Comparison of ENCODE assay signal across 11 cellular contexts in genomic region chr17:39617100-39617445, GRCh38. TPM values are rescaled to one million over a fixed set of nuclear protein-coding genes. Genes with fewer than 3 reads are reported as not detected.
DNase-seq lines count a peak whose midpoint lies in the region; ATAC-seq and TF ChIP-seq lines count a peak whose summit lies in the region.
"Had no signal": no experiment of that assay in that cellular context is flagged by ENCODE, and none has a peak within 500 bp of the region (broad histone marks: within the 10 kb centered on the region; RNA-seq: fewer than 3 reads in every experiment).

No MANE protein-coding gene starts in this region.

- POLR2A ChIA-PET in CD4-positive, alpha-beta T cell (lab: Charles Lee) = no interaction called here
- POLR2A ChIA-PET in HEK293 (lab: Yijun Ruan, JAX) = no interaction called here

- no peak for TF ChIP-seq CTCF in CD4-positive, alpha-beta T cell (IDR thresholded peaks at IDR 0.05)
- no peak for TF ChIP-seq CTCF in HEK293 (tag by site-specific recombination; IDR thresholded peaks at IDR 0.05)
- TF ChIP-seq CTCF in ascending aorta (IDR thresholded peaks at IDR 0.05) = no peak

- H3K9me3 Mint-ChIP-seq in CD4-positive, alpha-beta T cell = no peaks in the 10 kb centered on the region
- no peaks in the 10 kb centered on the region for H3K9me3 Mint-ChIP-seq in natural killer cell treated with Interleukin-12 subunit alpha and Interleukin-12 subunit beta and Interleukin-15 and Interleukin-18, amount 100 ng/mL, for 72 hours

- no peaks in the 10 kb centered on the region for H3K36me3 ChIP-seq in HEK293 (ENCODE audit: control insufficient read depth in 2 of 2, insufficient read depth in 1 of 2, low read length in 2 of 2)
- H3K36me3 ChIP-seq in ascending aorta = no peaks in the 10 kb centered on the region
- H3K36me3 ChIP-seq: gastrocnemius medialis, neutrophil had no signal

- intact Hi-C loops in CD4-positive, alpha-beta T cell (cut with DNase I, micrococcal nuclease) = no loop called here
- intact Hi-C loops in ascending aorta (cut with DNase I) = no loop called here

- no peaks in the 10 kb centered on the region for H3K36me3 Mint-ChIP-seq in CD4-positive, alpha-beta T cell (ENCODE audit: low read depth)
- no peaks in the 10 kb centered on the region for H3K36me3 Mint-ChIP-seq in natural killer cell treated with Interleukin-12 subunit alpha and Interleukin-12 subunit beta and Interleukin-15 and Interleukin-18, amount 100 ng/mL, for 72 hours

- no peak overlapping the region for H3K4me3 ChIP-seq in HEK293 (ENCODE audit: low read depth, low read length)
- peak overlapping the region; percentile 70 to 79 for H3K4me3 ChIP-seq in ascending aorta

- peaks cover 24% of the 10 kb centered on the region for H3K27me3 Mint-ChIP-seq in CD4-positive, alpha-beta T cell
- H3K27me3 Mint-ChIP-seq in natural killer cell treated with Interleukin-12 subunit alpha and Interleukin-12 subunit beta and Interleukin-15 and Interleukin-18, amount 100 ng/mL, for 72 hours = peaks cover 16 to 18% of the 10 kb centered on the region in 2 donors

- no peaks in the 10 kb centered on the region for H3K27me3 ChIP-seq in CD4-positive, alpha-beta T cell (ENCODE audit: control insufficient read depth, insufficient read depth, low read length)
- no peaks in the 10 kb centered on the region for H3K27me3 ChIP-seq in ascending aorta

- H3K9me3 ChIP-seq in CD4-positive, alpha-beta T cell (ENCODE audit: control insufficient read depth, low read length) = no peaks in the 10 kb centered on the region
- H3K9me3 ChIP-seq in HEK293 (ENCODE audit: control insufficient read depth, insufficient read depth, low read depth, low read length) (no peaks in the 10 kb centered on the region), ascending aorta (no peaks in the 10 kb centered on the region)
- H3K9me3 ChIP-seq: gastrocnemius medialis, neutrophil had no signal

- H3K4me1 Mint-ChIP-seq in CD4-positive, alpha-beta T cell (ENCODE audit: low read depth) = peaks cover 5% of the 10 kb centered on the region
- peaks cover 4 to 10% of the 10 kb centered on the region in 2 donors for H3K4me1 Mint-ChIP-seq in natural killer cell treated with Interleukin-12 subunit alpha and Interleukin-12 subunit beta and Interleukin-15 and Interleukin-18, amount 100 ng/mL, for 72 hours (ENCODE audit: low read depth in 2 of 2)

- H3K4me1 ChIP-seq in HEK293 (ENCODE audit: control insufficient read depth, insufficient read depth, low read length) (peaks cover 4% of the 10 kb centered on the region), ascending aorta (no peaks in the 10 kb centered on the region)

- no peak for DNase-seq in CD4-positive, alpha-beta T cell
- DNase-seq in ascending aorta (ENCODE audit: low spot score in 2 of 2) = no peak
- DNase-seq in natural killer cell treated with Interleukin-12 subunit alpha and Interleukin-12 subunit beta and Interleukin-15 and Interleukin-18, amount 100 ng/mL, for 72 hours (ENCODE audit: low spot score) = no peak
- DNase-seq: gastrocnemius medialis had no signal

- CTCF ChIA-PET in CD4-positive, alpha-beta T cell (lab: Charles Lee) = no interaction called here
- CTCF ChIA-PET in HEK293 (lab: Yijun Ruan, JAX) = interaction anchor here (0.6 to 1.3 kb wide), 4 partner anchors 28 to 138 kb away, joined by 3 to 6 read pairs (median 4); no protein-coding TSS in a partner anchor

- H3K4me3 Mint-ChIP-seq in CD4-positive, alpha-beta T cell = peak overlapping the region; percentile 79
- peak overlapping the region; percentile 20 for H3K4me3 Mint-ChIP-seq in natural killer cell treated with Interleukin-12 subunit alpha and Interleukin-12 subunit beta and Interleukin-15 and Interleukin-18, amount 100 ng/mL, for 72 hours

- no peak overlapping the region for H3K27ac Mint-ChIP-seq in CD4-positive, alpha-beta T cell
- no peak overlapping the region for H3K27ac Mint-ChIP-seq in natural killer cell treated with Interleukin-12 subunit alpha and Interleukin-12 subunit beta and Interleukin-15 and Interleukin-18, amount 100 ng/mL, for 72 hours

- H3K27ac ChIP-seq in CD4-positive, alpha-beta T cell (ENCODE audit: low read depth, low read length) = no peak overlapping the region
- H3K27ac ChIP-seq in HEK293 (ENCODE audit: extremely low read depth, low read depth, low read length) (peak overlapping the region; percentile 43; the same call in 1 of the 2 replicates), ascending aorta (no peak overlapping the region)
- H3K27ac ChIP-seq: HL-60, neutrophil had no signal

- no peak for ATAC-seq in CD4-positive, alpha-beta T cell (ENCODE audit: poor library complexity)
- ATAC-seq in natural killer cell treated with Interleukin-12 subunit alpha and Interleukin-12 subunit beta and Interleukin-15 and Interleukin-18, amount 100 ng/mL, for 72 hours = no peak
- ATAC-seq in HG03097 (IDR thresholded peaks at IDR 0.05; ENCODE audit: low FRiP score, unreplicated experiment) = no peak
- no peak for ATAC-seq in HG03025 (IDR thresholded peaks at IDR 0.05; ENCODE audit: low FRiP score, unreplicated experiment)
- ATAC-seq in HG02623 (IDR thresholded peaks at IDR 0.05; ENCODE audit: unreplicated experiment) = no peak
- no peak for ATAC-seq in HG03108 (IDR thresholded peaks at IDR 0.05; ENCODE audit: unreplicated experiment)
- ATAC-seq: gastrocnemius medialis had no signal

TF ChIP-seq in HEK293, 187 proteins besides CTCF, POLR2A, EP300 and RAD21:
- TF ChIP-seq ZNF311 (tag by site-specific recombination; IDR thresholded peaks at IDR 0.05; ENCODE audit: borderline replicate concordance) (no peak), ZNF23 (tag by site-specific recombination; IDR thresholded peaks at IDR 0.05; ENCODE audit: borderline replicate concordance) (no peak)

RNA-seq across cellular contexts. Expression of gene NEUROD2, which starts 9.4 kb away (rescaled TPM):
- not detected for total RNA-seq in CD4-positive, alpha-beta T cell
- not detected for total RNA-seq in ascending aorta
- total RNA-seq in natural killer cell treated with Interleukin-12 subunit alpha and Interleukin-12 subunit beta and Interleukin-15 and Interleukin-18, amount 100 ng/mL, for 72 hours = not detected
- total RNA-seq: gastrocnemius medialis had no signal

RNA-seq across cellular contexts. Expression of gene PPP1R1B, which starts 9.7 kb away (rescaled TPM):
- under 1 TPM in 1 of 2 experiments, not detected in 1; 0.25 TPM for total RNA-seq in CD4-positive, alpha-beta T cell
- 2.4 TPM for total RNA-seq in ascending aorta
- total RNA-seq in natural killer cell treated with Interleukin-12 subunit alpha and Interleukin-12 subunit beta and Interleukin-15 and Interleukin-18, amount 100 ng/mL, for 72 hours = not detected

RNA-seq across cellular contexts. Expression of gene STARD3, which starts 19.9 kb away (rescaled TPM):
- 10 to 100 TPM; 96.5 to 99.9 TPM for total RNA-seq in CD4-positive, alpha-beta T cell
- 87.6 TPM for total RNA-seq in ascending aorta
- total RNA-seq in natural killer cell treated with Interleukin-12 subunit alpha and Interleukin-12 subunit beta and Interleukin-15 and Interleukin-18, amount 100 ng/mL, for 72 hours = 100 to 1,000 TPM in 1 of 2 donors, 10 to 100 TPM in 1; 97.9 to 139 TPM

RNA-seq across cellular contexts. Expression of gene TCAP, which starts 48.1 kb away (rescaled TPM):
- total RNA-seq in CD4-positive, alpha-beta T cell = 1 to 10 TPM; 6.4 TPM
- not detected for total RNA-seq in ascending aorta
- 1 to 10 TPM; 2.1 to 2.5 TPM for total RNA-seq in natural killer cell treated with Interleukin-12 subunit alpha and Interleukin-12 subunit beta and Interleukin-15 and Interleukin-18, amount 100 ng/mL, for 72 hours

RNA-seq across cellular contexts. Expression of gene PNMT, which starts 51.2 kb away (rescaled TPM):
- total RNA-seq in CD4-positive, alpha-beta T cell = under 1 TPM in 1 of 2 experiments, not detected in 1; 0.47 TPM
- total RNA-seq in ascending aorta = 5.1 TPM
- not detected for total RNA-seq in natural killer cell treated with Interleukin-12 subunit alpha and Interleukin-12 subunit beta and Interleukin-15 and Interleukin-18, amount 100 ng/mL, for 72 hours
